11 cellular contexts compared by ENCODE assay signal in the genomic region with DNA sequence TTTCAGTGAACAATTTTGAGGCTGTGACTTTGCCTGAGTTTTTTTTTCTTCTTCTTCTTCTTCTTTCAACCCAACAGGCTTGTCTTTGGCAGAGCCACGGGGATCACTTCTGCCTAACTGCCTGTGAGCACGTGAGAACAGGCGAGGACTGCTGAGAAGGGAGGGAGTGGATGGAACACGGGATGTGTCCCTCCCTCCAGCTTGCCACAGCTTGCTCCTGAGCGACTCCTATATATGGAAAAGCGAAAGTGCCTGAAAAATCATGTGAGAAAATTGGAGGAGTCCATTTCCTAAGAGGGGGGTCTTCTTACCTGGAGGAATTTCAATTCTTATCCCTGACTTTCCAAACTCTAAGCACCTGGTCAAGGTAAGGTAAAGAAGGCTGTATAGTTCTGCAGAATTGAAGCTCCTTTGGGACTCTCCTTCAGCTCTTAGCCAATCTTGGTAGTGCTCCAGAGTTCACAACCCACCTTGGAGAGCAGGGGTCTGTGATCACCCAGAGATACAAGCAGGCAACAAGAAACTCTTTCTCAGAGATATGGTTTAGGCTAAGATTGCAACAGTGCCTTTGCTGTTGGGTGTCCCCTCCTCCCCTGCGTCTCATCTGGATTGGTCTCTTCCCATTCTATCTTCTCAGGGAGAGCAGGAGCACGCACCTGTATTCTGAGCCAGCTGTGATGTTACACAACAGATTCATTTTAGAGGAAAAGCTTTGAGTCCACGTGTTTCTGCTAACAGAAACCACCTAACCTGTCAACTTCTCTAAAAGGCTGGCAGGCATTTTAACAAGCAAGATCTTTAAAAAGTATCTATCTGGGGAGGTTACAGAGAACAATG. TPM values are rescaled to one million over a fixed set of nuclear protein-coding genes. Genes with fewer than 3 reads are reported as not detected.
A peak's percentile ranks its signal among the peaks of the same experiment; 100 is the strongest.
DNase-seq lines count a peak whose midpoint lies in the region; ATAC-seq, FAIRE-seq and TF ChIP-seq lines count a peak whose summit lies in the region.
"Had no signal": no experiment of that assay in that cellular context is flagged by ENCODE, and none has a peak within 500 bp of the region (broad histone marks: within the 10 kb centered on the region; RNA-seq: fewer than 3 reads in every experiment).

A gene (minus strand): TSS at position 208 of the 837 bp plus-strand sequence. CDS start 235 bp downstream, outside the sequence.

- FAIRE-seq in A549 (lab: Jason Lieb, UNC), result no peak

- CTCF ChIA-PET in A549 (lab: Yijun Ruan, JAX) (interaction anchor here (0.6 to 0.7 kb wide), 2 partner anchors 9 to 187 kb away, joined by 3 read pairs; no protein-coding TSS in a partner anchor), T-cell (lab: Charles Lee) (no interaction called here)

- H3K9me3 Mint-ChIP-seq in HFFc6, result no peaks in the 10 kb centered on the region
- H3K9me3 Mint-ChIP-seq in T-cell, result no peaks in the 10 kb centered on the region

- H3K27ac Mint-ChIP-seq in HFFc6 (no peak within 1 kb of the TSS), T-cell (no peak within 1 kb of the TSS)

- H3K4me3 ChIP-seq in A549 (no peak within 1 kb of the TSS), iPS DF 6.9 (ENCODE audit: low read length) (no peak within 1 kb of the TSS)

- no peak within 1 kb of the TSS for H3K4me3 Mint-ChIP-seq in HFFc6
- H3K4me3 Mint-ChIP-seq in T-cell, result no peak within 1 kb of the TSS

- H3K36me3 Mint-ChIP-seq in HFFc6 (ENCODE audit: low read depth), result no peaks in the 10 kb centered on the region
- H3K36me3 Mint-ChIP-seq in T-cell, result no peaks in the 10 kb centered on the region

- peaks cover 20% of the 10 kb centered on the region for H3K27me3 Mint-ChIP-seq in HFFc6 (ENCODE audit: insufficient read depth)
- peaks cover 11 to 23% of the 10 kb centered on the region in 2 donors for H3K27me3 Mint-ChIP-seq in T-cell

- no peak for TF ChIP-seq CTCF in A549 (IDR thresholded peaks at IDR 0.05)
- TF ChIP-seq CTCF in HFFc6 (IDR thresholded peaks at IDR 0.05), result 0 out of 2 replicates have a peak, but pooled peaks have one; percentile 8
- no peak for TF ChIP-seq CTCF in GM20000 (IDR thresholded peaks at IDR 0.05; ENCODE audit: extremely low read depth, missing control alignments)

- POLR2A ChIA-PET in A549 (lab: Yijun Ruan, JAX), result no interaction called here
- POLR2A ChIA-PET in T-cell (lab: Charles Lee), result no interaction called here

- ATAC-seq in A549 (peak in 1 of 2 experiments; percentile 67; a peak in 3 of 6 replicates), T-cell (replicated peaks in 1 of 4) (no peak)

- H3K9me3 ChIP-seq in A549, result no peaks in the 10 kb centered on the region
- no peaks in the 10 kb centered on the region for H3K9me3 ChIP-seq in iPS DF 6.9 (ENCODE audit: control insufficient read depth, insufficient read depth, low read length)

- no peak for TF ChIP-seq POLR2A in A549 (IDR thresholded peaks at IDR 0.05; ENCODE audit: low read length)

- H3K4me2 ChIP-seq in A549, result peak within 1 kb of the TSS; percentile 46; the same call in 2 of the 3 replicates

- no peaks in the 10 kb centered on the region for H3K27me3 ChIP-seq in iPS DF 6.9 (ENCODE audit: control insufficient read depth, insufficient read depth, low read length)

- no peak within 1 kb of the TSS for H3K27ac ChIP-seq in A549
- no peak within 1 kb of the TSS for H3K27ac ChIP-seq in iPS DF 6.9 (ENCODE audit: low read length)

- peaks cover 5% of the 10 kb centered on the region; the same call in 1 of the 2 replicates for H3K4me1 Mint-ChIP-seq in HFFc6 (ENCODE audit: low read depth)
- H3K4me1 Mint-ChIP-seq in T-cell, result no peaks in the 10 kb centered on the region

- peak in 1 of 2 experiments; percentile 36 for DNase-seq in A549 (ENCODE audit: low read depth in 1 of 2, low spot score in 1 of 2)
- DNase-seq in HFFc6, result peak; percentile 11
- DNase-seq in RPMI7951 (ENCODE audit: low read depth), result peak; percentile 35
- peak; percentile 43 for DNase-seq in iPS DF 6.9 (ENCODE audit: low read depth, low spot score)
- no peak for DNase-seq in HuH-7.5 (ENCODE audit: low spot score)
- DNase-seq in effector CD4-positive, alpha-beta T cell, result no peak
- DNase-seq in GM20000 (ENCODE audit: low spot score), result no peak
- DNase-seq in T-cell, result no peak
- DNase-seq: glutamatergic neuron, NCI-H1436 had no signal

- TF ChIP-seq RAD21 in A549 (conservative IDR thresholded peaks at IDR 0.05 in 1 of 2, IDR thresholded peaks at IDR 0.05 in 1 of 2), result no peak

- no peaks in the 10 kb centered on the region for H3K36me3 ChIP-seq in iPS DF 6.9 (ENCODE audit: control insufficient read depth, insufficient read depth, low read length)

- WGBS in A549 (ENCODE audit: missing lambda C conversion rate), result 9% methylated on average over 9 of the region's 9 CpGs
- no CpG with 5 or more reads among the region's 9 CpGs for WGBS in iPS DF 6.9 (ENCODE audit: insufficient coverage, insufficient read length)

- no peak for TF ChIP-seq EP300 in A549 (IDR thresholded peaks at IDR 0.05)

- 0 out of 3 replicates have a peak, but pooled peaks cover 3% of the 10 kb centered on the region for H3K4me1 ChIP-seq in A549
- peaks cover 2% of the 10 kb centered on the region; the same call in 1 of the 2 replicates for H3K4me1 ChIP-seq in iPS DF 6.9 (ENCODE audit: control insufficient read depth, insufficient read depth, low read length)

TF ChIP-seq in A549, 52 proteins besides CTCF, POLR2A, EP300 and RAD21:
- TF ChIP-seq, protein P1, sequence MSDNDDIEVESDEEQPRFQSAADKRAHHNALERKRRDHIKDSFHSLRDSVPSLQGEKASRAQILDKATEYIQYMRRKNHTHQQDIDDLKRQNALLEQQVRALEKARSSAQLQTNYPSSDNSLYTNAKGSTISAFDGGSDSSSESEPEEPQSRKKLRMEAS (IDR thresholded peaks at IDR 0.05), result peak; percentile 27; the same call in 1 of the 2 replicates
- no peak for TF ChIP-seq RFX5 (IDR thresholded peaks at IDR 0.05)
- TF ChIP-seq, protein P2, sequence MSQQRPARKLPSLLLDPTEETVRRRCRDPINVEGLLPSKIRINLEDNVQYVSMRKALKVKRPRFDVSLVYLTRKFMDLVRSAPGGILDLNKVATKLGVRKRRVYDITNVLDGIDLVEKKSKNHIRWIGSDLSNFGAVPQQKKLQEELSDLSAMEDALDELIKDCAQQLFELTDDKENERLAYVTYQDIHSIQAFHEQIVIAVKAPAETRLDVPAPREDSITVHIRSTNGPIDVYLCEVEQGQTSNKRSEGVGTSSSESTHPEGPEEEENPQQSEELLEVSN (IDR thresholded peaks at IDR 0.05; ENCODE audit: borderline replicate concordance, low read depth), result 0 out of 2 replicates have a peak, but pooled peaks have one; percentile 31

RNA-seq across cellular contexts. Expression of the gene that starts here (rescaled TPM):
- 0.13 and 0.16 TPM in 2 replicates for polyA plus RNA-seq in A549 (2011; rRNA removed)
- 0.03 TPM in 1 of 2 replicates, not detected in the other for polyA plus RNA-seq in A549 (2012; cell fraction: cytosol; rRNA removed)
- polyA plus RNA-seq in A549 (2012; cell fraction: nucleus; rRNA removed), result 0.07 and 0.09 TPM in 2 replicates
- polyA plus RNA-seq in A549 (2017; fragmentation: RNase III; extraction: RNeasy Plus Mini Kit Qiagen cat#74134 plus additional on column Dnase treatment), result 0.03 to 0.20 TPM (median 0.05 TPM) in 3 replicates
- polyA minus RNA-seq in A549 (2011; rRNA and poly(A)+ RNA removed), result 0.19 TPM in 1 of 2 replicates, not detected in the other
- not detected for total RNA-seq in HFFc6 (2021; fragmentation: NEBNext Ultra II Directional; extraction: Animal tissue kit (Norgen Biotek cat#: 25700))
- not detected in 2 replicates for total RNA-seq in RPMI7951 (2014; rRNA removed; shearing (Covaris generic))
- total RNA-seq in T-cell, result under 1 TPM in 3 of 5 donors, not detected in 2; 0.23 to 0.33 (median 0.28) TPM
- total RNA-seq: osteocyte had no signal

Comparison
In these comparisons a context has a peak if more than half of its experiments do, and no peak if none do; other contexts are left out.
1. Peak in DNase-seq in HFFc6; RNA of the gene not detected or under 1 TPM.
2. Peak in DNase-seq in RPMI7951; RNA of the gene not detected or under 1 TPM.